ENCODE assay signal across 18 cellular contexts in the genomic region with DNA sequence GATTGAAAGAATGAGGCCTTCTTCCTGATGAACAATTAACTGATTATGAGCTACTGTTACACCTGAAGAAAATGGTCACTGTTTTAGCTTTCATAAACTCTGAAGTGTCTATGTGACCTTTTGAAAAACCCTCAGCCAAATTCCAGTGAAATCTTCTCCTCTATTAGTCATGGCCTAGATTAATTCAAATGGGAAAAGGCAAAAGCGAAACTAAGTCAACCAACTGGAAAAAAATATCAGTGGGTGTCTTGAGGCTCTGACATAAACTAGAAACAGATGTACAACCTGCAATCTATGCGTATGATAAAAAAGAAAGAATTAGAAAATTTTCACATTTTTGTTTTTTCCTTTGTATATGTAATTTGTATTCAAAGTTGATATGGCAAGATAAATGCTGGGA.
DNase-seq lines count a peak whose midpoint lies in the region; ATAC-seq, FAIRE-seq and TF ChIP-seq lines count a peak whose summit lies in the region.
"Had no signal": no experiment of that assay in that cellular context is flagged by ENCODE, and none has a peak within 500 bp of the region (broad histone marks: within the 10 kb centered on the region; RNA-seq: fewer than 3 reads in every experiment).

No MANE protein-coding gene starts in this region.

- no peak for FAIRE-seq in GM19239 (lab: Jason Lieb, UNC)

- TF ChIP-seq CTCF in AG09309 (IDR thresholded peaks at IDR 0.05; ENCODE audit: control insufficient read depth, insufficient read depth, low read depth, low read length, missing control alignments) (no peak), HFFc6 (IDR thresholded peaks at IDR 0.05) (no peak), GM10266 (IDR thresholded peaks at IDR 0.05; ENCODE audit: control insufficient read depth, insufficient read depth, low read depth, missing control alignments) (no peak), psoas muscle (IDR thresholded peaks at IDR 0.05) (no peak)

- no peak for ATAC-seq in psoas muscle
- no peak for ATAC-seq in HG03025 (IDR thresholded peaks at IDR 0.05; ENCODE audit: low FRiP score, unreplicated experiment)
- ATAC-seq: T-helper 17 cell had no signal

- no peaks in the 10 kb centered on the region for H3K36me3 Mint-ChIP-seq in HFFc6 (ENCODE audit: low read depth)
- H3K36me3 Mint-ChIP-seq: activated naive CD8-positive, alpha-beta T cell treated with anti-CD3 and anti-CD28 coated beads for 36 hours had no signal

- H3K4me3 ChIP-seq in AG09309 (ENCODE audit: control insufficient read depth, low read depth, low read length): no peak overlapping the region
- no peak overlapping the region for H3K4me3 ChIP-seq in psoas muscle
- H3K4me3 ChIP-seq: colonic mucosa, lung had no signal

- DNase-seq in AG09309 (ENCODE audit: low read depth) (peak; percentile 38), HFFc6 (peak; percentile 14), cerebellar cortex (ENCODE audit: low spot score) (peak; percentile 60), myocyte (ENCODE audit: low read depth) (peak; percentile 48), GM10266 (ENCODE audit: extremely low spot score) (no peak), GM19239 (ENCODE audit: insufficient read length, low spot score) (no peak), psoas muscle (no peak)
- DNase-seq: activated naive CD8-positive, alpha-beta T cell treated with anti-CD3 and anti-CD28 coated beads for 36 hours; BE2C; colonic mucosa; Karpas-422; NCI-H187; NCI-H748 treated with DMSO at 0.1 percent for 48 hours; T-helper 17 cell had no signal

- peaks cover 8% of the 10 kb centered on the region for H3K4me1 Mint-ChIP-seq in HFFc6 (ENCODE audit: low read depth)

- no peaks in the 10 kb centered on the region for H3K9me3 ChIP-seq in psoas muscle
- H3K9me3 ChIP-seq: BE2C, colonic mucosa, neutrophil had no signal

- H3K27me3 Mint-ChIP-seq in HFFc6 (ENCODE audit: insufficient read depth): no peaks in the 10 kb centered on the region; the same call in none of the 2 replicates
- H3K27me3 Mint-ChIP-seq: activated naive CD8-positive, alpha-beta T cell treated with anti-CD3 and anti-CD28 coated beads for 36 hours had no signal

- 61 to 72% (median 70%) methylated on average over 2 of the region's 2 CpGs for WGBS in psoas muscle, 3 donors

- H3K27ac Mint-ChIP-seq in HFFc6: no peak overlapping the region
- H3K27ac Mint-ChIP-seq: activated naive CD8-positive, alpha-beta T cell treated with anti-CD3 and anti-CD28 coated beads for 36 hours; T-helper 17 cell had no signal

- no peaks in the 10 kb centered on the region for H3K27me3 ChIP-seq in psoas muscle (ENCODE audit: insufficient read depth in 3 of 3, low read length in 2 of 3)
- H3K27me3 ChIP-seq: BE2C, colonic mucosa, neutrophil had no signal

- no peak overlapping the region for H3K27ac ChIP-seq in psoas muscle
- H3K27ac ChIP-seq: colonic mucosa, neutrophil, RWPE1 had no signal

- H3K4me3 Mint-ChIP-seq in HFFc6: no peak overlapping the region
- H3K4me3 Mint-ChIP-seq: activated naive CD8-positive, alpha-beta T cell treated with anti-CD3 and anti-CD28 coated beads for 36 hours; T-helper 17 cell had no signal

- no peaks in the 10 kb centered on the region for H3K36me3 ChIP-seq in psoas muscle (ENCODE audit: insufficient read depth in 1 of 2, low read depth in 1 of 2)
- H3K36me3 ChIP-seq: BE2C, colonic mucosa, neutrophil had no signal

- intact Hi-C loops in psoas muscle (cut with DNase I): no loop called here

- H3K9me3 Mint-ChIP-seq in HFFc6: no peaks in the 10 kb centered on the region
- H3K9me3 Mint-ChIP-seq: activated naive CD8-positive, alpha-beta T cell treated with anti-CD3 and anti-CD28 coated beads for 36 hours had no signal

- H3K4me1 ChIP-seq in psoas muscle: no peaks in the 10 kb centered on the region
- H3K4me1 ChIP-seq: BE2C, colonic mucosa had no signal

Comparison
In these comparisons a context has a peak if more than half of its experiments do, and no peak if none do; other contexts are left out.
1. DNase-seq: peak in AG09309 (single experiment), HFFc6 (single experiment), cerebellar cortex (single experiment) and myocyte (single experiment); none in GM10266 (single experiment), GM19239 (single experiment) and psoas muscle (0 of 2).